ENCODE assay signal across 1 cellular context in genomic region chr15:66700802-66701421, GRCh38.
TF ChIP-seq lines count a peak whose summit lies in the region.

No MANE protein-coding gene starts in this region.

TF ChIP-seq in IMR-90, 13 proteins besides CTCF, POLR2A, EP300 and RAD21:
- no peak for TF ChIP-seq CHD1 (IDR thresholded peaks at IDR 0.05; ENCODE audit: low read depth, low read length)
- 0 out of 2 replicates have a peak, but pooled peaks have one; percentile 20 for TF ChIP-seq USF2 (IDR thresholded peaks at IDR 0.05; ENCODE audit: low read depth, low read length)
- TF ChIP-seq MAZ (IDR thresholded peaks at IDR 0.05; ENCODE audit: borderline replicate concordance, low read depth, low read length) = peak; percentile 61; the same call in 1 of the 2 replicates
